ENCODE assay signal across 24 cellular contexts in the genomic region with DNA sequence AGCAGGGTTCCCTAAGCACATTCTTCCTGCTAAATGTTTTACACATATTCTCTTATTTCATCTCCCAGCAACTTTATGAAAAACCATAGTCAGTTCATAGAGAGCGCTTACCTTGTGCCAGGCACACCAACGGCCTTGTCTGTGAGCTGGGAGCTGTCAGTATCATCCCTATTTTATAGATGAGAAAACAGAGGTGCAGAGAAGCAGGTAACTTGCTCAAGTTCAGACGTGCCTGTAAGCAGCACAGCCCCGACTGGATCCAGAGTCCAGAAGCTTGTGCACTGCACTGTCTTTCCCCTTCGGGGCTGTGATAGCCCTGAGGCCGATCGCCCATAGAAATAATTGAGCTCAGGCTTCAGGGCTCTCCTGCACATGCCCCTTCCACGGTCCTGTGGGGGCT. TPM values are rescaled to one million over a fixed set of nuclear protein-coding genes. Genes with fewer than 3 reads are reported as not detected.
DNase-seq lines count a peak whose midpoint lies in the region; ATAC-seq and TF ChIP-seq lines count a peak whose summit lies in the region.
"Had no signal": no experiment of that assay in that cellular context is flagged by ENCODE, and none has a peak within 500 bp of the region (broad histone marks: within the 10 kb centered on the region; RNA-seq: fewer than 3 reads in every experiment).

No MANE protein-coding gene starts in this region.

- no peak for TF ChIP-seq CTCF in body of pancreas (IDR thresholded peaks at IDR 0.05)

- H3K4me1 ChIP-seq in body of pancreas (peaks cover 76% of the 10 kb centered on the region), neuron (ENCODE audit: insufficient read depth, low read length) (no peaks in the 10 kb centered on the region)
- H3K4me1 ChIP-seq: BE2C had no signal

- H3K27ac ChIP-seq in body of pancreas = peak overlapping the region in 3 of 4 donors; percentile 39 to 48 (median 41)
- H3K27ac ChIP-seq: BLaER1 had no signal

- H3K27me3 ChIP-seq in body of pancreas = no peaks in the 10 kb centered on the region
- no peaks in the 10 kb centered on the region for H3K27me3 ChIP-seq in neuron (ENCODE audit: insufficient read depth, low read length)
- H3K27me3 ChIP-seq: BE2C, BLaER1 had no signal

- TF ChIP-seq POLR2A in body of pancreas (IDR thresholded peaks at IDR 0.05) = no peak

- H3K4me3 ChIP-seq in body of pancreas (no peak overlapping the region), neuron (ENCODE audit: low read length) (no peak overlapping the region)
- H3K4me3 ChIP-seq: BLaER1, GM12878 had no signal

- no peak for ATAC-seq in body of pancreas
- no peak for ATAC-seq in sciatic nerve
- no peak for ATAC-seq in GM21619 (IDR thresholded peaks at IDR 0.05; ENCODE audit: unreplicated experiment)
- ATAC-seq: GM12878 had no signal

- peak overlapping the region; percentile 37 for H2AFZ ChIP-seq in neuron (ENCODE audit: low read depth, low read length)

- 41 to 52% methylated on average over 5 to 8 of the region's 8 CpGs for WGBS in body of pancreas, 2 donors

- no peaks in the 10 kb centered on the region for H3K9me3 ChIP-seq in body of pancreas
- H3K9me3 ChIP-seq in neuron (ENCODE audit: low read length) = no peaks in the 10 kb centered on the region
- H3K9me3 ChIP-seq: BE2C, BLaER1 had no signal

- H3K36me3 ChIP-seq in body of pancreas (replicated peaks in 1 of 2; ENCODE audit: insufficient read depth in 1 of 2, low read depth in 2 of 2) = no peaks in the 10 kb centered on the region
- no peaks in the 10 kb centered on the region for H3K36me3 ChIP-seq in neuron (ENCODE audit: insufficient read depth, low read length)
- H3K36me3 ChIP-seq: BE2C, BLaER1 had no signal

- intact Hi-C loops in body of pancreas (cut with DNase I) (loop anchor here (10.0 kb wide), 1 partner anchor 158 kb away; no protein-coding TSS in a partner anchor), sciatic nerve (cut with DNase I) (loop anchor here (10.0 kb wide), 1 partner anchor 158 kb away; no protein-coding TSS in a partner anchor)

- no peak for DNase-seq in body of pancreas
- DNase-seq in sciatic nerve (ENCODE audit: low spot score) = peak; percentile 5
- no peak for DNase-seq in GM19238 (ENCODE audit: insufficient read length, low spot score)
- DNase-seq: 8988T; ACHN; BE2C; C1 segment of cervical spinal cord; CD4-positive, alpha-beta memory T cell; CD4-positive, CD25-positive, alpha-beta regulatory T cell; CD8-positive, alpha-beta memory T cell; COR-L47; DMS 273 treated with DMSO at 0.1 percent for 48 hours; DMS153; DMS53; DMS79; DND-41; EL; GDM1 had no signal

RNA-seq across cellular contexts. Expression of gene AQP8, which starts 6.2 kb away (rescaled TPM):
- 100 to 1,000 TPM; 195 to 198 TPM for total RNA-seq in body of pancreas
- not detected for total RNA-seq in sciatic nerve
- total RNA-seq: A673; CD4-positive, alpha-beta memory T cell; CD4-positive, CD25-positive, alpha-beta regulatory T cell; Daoy; GM12878 had no signal

RNA-seq across cellular contexts. Expression of gene ZKSCAN2, which starts 34.7 kb away (rescaled TPM):
- total RNA-seq in body of pancreas = 1 to 10 TPM; 1.8 to 4.0 TPM
- total RNA-seq in sciatic nerve = 5.9 TPM

Comparison
In these comparisons a context has a peak if more than half of its experiments do, and no peak if none do; other contexts are left out.
1. RNA of gene AQP8, which starts 6.2 kb away (total RNA-seq): 195 to 198 TPM in body of pancreas; not detected in sciatic nerve (single experiment); every median in the first group is over 100 times any median in the second.